22 cellular contexts compared by ENCODE assay signal in the genomic region with DNA sequence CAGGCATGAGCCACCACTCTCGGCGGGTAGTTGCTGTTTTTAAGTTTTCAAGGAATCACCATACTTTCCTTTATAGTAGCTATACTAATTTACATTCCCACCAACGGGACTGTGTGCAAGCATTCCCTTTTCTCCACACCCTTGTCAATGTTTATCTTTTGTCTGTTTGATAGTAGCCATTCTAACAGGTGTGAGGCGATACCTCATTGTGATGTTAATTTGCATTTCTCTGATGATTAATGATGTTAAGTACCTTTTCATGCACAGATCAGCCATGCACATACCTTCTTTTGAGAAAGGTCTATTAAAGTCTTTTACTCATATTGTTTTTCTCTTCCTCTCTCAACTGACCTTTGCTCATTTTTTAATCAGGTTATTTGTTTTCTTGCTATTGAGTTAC. TPM values are rescaled to one million over a fixed set of nuclear protein-coding genes. Genes with fewer than 3 reads are reported as not detected.
DNase-seq lines count a peak whose midpoint lies in the region; ATAC-seq and TF ChIP-seq lines count a peak whose summit lies in the region.
"Had no signal": no experiment of that assay in that cellular context is flagged by ENCODE, and none has a peak within 500 bp of the region (broad histone marks: within the 10 kb centered on the region; RNA-seq: fewer than 3 reads in every experiment).

No MANE protein-coding gene starts in this region.

- peaks cover 8% of the 10 kb centered on the region for H3K4me1 ChIP-seq in lower lobe of right lung
- H3K4me1 ChIP-seq: breast epithelium, transverse colon had no signal

- H3K4me1 Mint-ChIP-seq in CD4-positive, alpha-beta T cell (ENCODE audit: low read depth), result peaks cover 76% of the 10 kb centered on the region

- peak in 2 of 3 experiments; percentile 1 to 70 for DNase-seq in NCI-H1417 (lab: John Stamatoyannopoulos, UW)
- DNase-seq in NCI-H1417 treated with DMSO at 0.1 percent for 48 hours (lab: John Stamatoyannopoulos, UW), result no peak
- DNase-seq in CD4-positive, alpha-beta T cell, result no peak
- DNase-seq in SW480 (ENCODE audit: low spot score), result peak; percentile 43
- no peak for DNase-seq in lower lobe of right lung
- no peak for DNase-seq in DMS153 treated with DMSO at 0.1 percent for 48 hours (lab: John Stamatoyannopoulos, UW; ENCODE audit: unreplicated experiment)
- DNase-seq in lower leg skin (ENCODE audit: low spot score in 2 of 2), result no peak
- DNase-seq: activated B cell treated with CpG ODN at 0.5 μM for 24 hours; AML-193; amniotic stem cell; Caco-2; cortex of kidney; EL; GOT3; NCI-H1105; NCI-H524; stimulated activated CD4-positive, alpha-beta T cell treated with anti-CD3 and anti-CD28 coated beads, Interleukin-4, amount 100 ng/mL, for 24 hours; transverse colon had no signal

- peak overlapping the region; percentile 60 for H3K27ac Mint-ChIP-seq in CD4-positive, alpha-beta T cell
- H3K27ac Mint-ChIP-seq: activated B cell treated with CpG ODN at 0.5 μM for 24 hours; activated T-helper 2 cell treated with anti-CD3 and anti-CD28 coated beads, Interferon-gamma antibody, Interleukin-2, Interleukin-4, amounts not matched to agents 10 μg/mL and 5 μg/mL and 100 μg/mL, durations not matched to agents 14 hours and 24 hours and 36 hours had no signal

- no peaks in the 10 kb centered on the region for H3K9me3 ChIP-seq in CD4-positive, alpha-beta T cell (ENCODE audit: control insufficient read depth, low read length)
- no peaks in the 10 kb centered on the region for H3K9me3 ChIP-seq in lower lobe of right lung
- H3K9me3 ChIP-seq: breast epithelium, Caco-2, transverse colon had no signal

- no peak for TF ChIP-seq POLR2A in lower leg skin (IDR thresholded peaks at IDR 0.05)

- peaks cover 74% of the 10 kb centered on the region for H3K36me3 Mint-ChIP-seq in CD4-positive, alpha-beta T cell (ENCODE audit: low read depth)

- POLR2A ChIA-PET in CD4-positive, alpha-beta T cell (lab: Charles Lee), result interaction anchor here (0.6 to 0.7 kb wide), 2 partner anchors 12 to 48 kb away, joined by 3 read pairs; no protein-coding TSS in a partner anchor

- TF ChIP-seq CTCF in CD4-positive, alpha-beta T cell (IDR thresholded peaks at IDR 0.05), result no peak
- no peak for TF ChIP-seq CTCF in lower lobe of right lung (IDR thresholded peaks at IDR 0.05)
- TF ChIP-seq CTCF in lower leg skin (IDR thresholded peaks at IDR 0.05), result no peak

- no peak for ATAC-seq in CD4-positive, alpha-beta T cell (ENCODE audit: poor library complexity)
- ATAC-seq in lower lobe of right lung, result peak; percentile 17 to 75
- ATAC-seq in GM18909 (IDR thresholded peaks at IDR 0.05; ENCODE audit: poor library complexity, unreplicated experiment), result no peak

- no peaks in the 10 kb centered on the region for H3K27me3 Mint-ChIP-seq in CD4-positive, alpha-beta T cell
- H3K27me3 Mint-ChIP-seq: activated B cell treated with CpG ODN at 0.5 μM for 24 hours had no signal

- H3K36me3 ChIP-seq in lower lobe of right lung, result no peaks in the 10 kb centered on the region
- H3K36me3 ChIP-seq: breast epithelium, transverse colon had no signal

- WGBS in lower leg skin, 2 donors, result 53 to 55% methylated on average over 4 of the region's 4 CpGs

- no peaks in the 10 kb centered on the region for H3K27me3 ChIP-seq in CD4-positive, alpha-beta T cell (ENCODE audit: control insufficient read depth, insufficient read depth, low read length)
- H3K27me3 ChIP-seq in lower lobe of right lung (ENCODE audit: low read depth), result no peaks in the 10 kb centered on the region
- H3K27me3 ChIP-seq: breast epithelium, transverse colon had no signal

- CTCF ChIA-PET in CD4-positive, alpha-beta T cell (lab: Charles Lee), result no interaction called here

- H3K4me3 ChIP-seq in lower lobe of right lung, result no peak overlapping the region
- H3K4me3 ChIP-seq in lower leg skin (ENCODE audit: low read depth, poor library complexity, severe bottlenecking), result no peak overlapping the region
- H3K4me3 ChIP-seq: breast epithelium, transverse colon had no signal

- intact Hi-C loops in CD4-positive, alpha-beta T cell (cut with DNase I, micrococcal nuclease), result loop anchor here in 1 of 2 experiments (5.0 kb wide), 1 partner anchor 38 kb away; no protein-coding TSS in a partner anchor
- intact Hi-C loops in lower lobe of right lung (cut with DNase I) (no loop called here), lower leg skin (cut with DNase I; ENCODE audit: low total_unique reads) (no loop called here)

- no peaks in the 10 kb centered on the region for H3K9me3 Mint-ChIP-seq in CD4-positive, alpha-beta T cell
- H3K9me3 Mint-ChIP-seq: activated B cell treated with CpG ODN at 0.5 μM for 24 hours had no signal

- H3K4me3 Mint-ChIP-seq in CD4-positive, alpha-beta T cell, result no peak overlapping the region
- H3K4me3 Mint-ChIP-seq: activated B cell treated with CpG ODN at 0.5 μM for 24 hours had no signal

- H3K27ac ChIP-seq in CD4-positive, alpha-beta T cell (ENCODE audit: low read depth, low read length), result no peak overlapping the region
- H3K27ac ChIP-seq in lower lobe of right lung, result no peak overlapping the region
- H3K27ac ChIP-seq: breast epithelium, RWPE1, transverse colon had no signal

RNA-seq across cellular contexts. Expression of a gene that starts 43.0 kb away (rescaled TPM):
- total RNA-seq in CD4-positive, alpha-beta T cell, result 100 to 1,000 TPM; 247 to 248 TPM
- total RNA-seq in lower lobe of right lung (182 TPM), lower leg skin (100 to 1,000 TPM; 130 to 169 (median 157) TPM)

Comparison
In these comparisons a context has a peak if more than half of its experiments do, and no peak if none do; other contexts are left out.
1. DNase-seq: peak in NCI-H1417 (2 of 3) and SW480 (single experiment); none in NCI-H1417 treated with DMSO at 0.1 percent for 48 hours (single experiment), CD4-positive, alpha-beta T cell (0 of 10), lower lobe of right lung (single experiment), DMS153 treated with DMSO at 0.1 percent for 48 hours (single experiment) and lower leg skin (0 of 2).
2. ATAC-seq: peak in lower lobe of right lung (2 of 2); none in CD4-positive, alpha-beta T cell (single experiment) and GM18909 (single experiment).